1 cellular context compared by ENCODE assay signal in genomic region chr16:15573896-15574613, GRCh38.
A peak's percentile ranks its signal among the peaks of the same experiment; 100 is the strongest.
TF ChIP-seq lines count a peak whose summit lies in the region.

No MANE protein-coding gene starts in this region.

TF ChIP-seq in K562, 482 proteins besides CTCF, POLR2A, EP300 and RAD21 (continues in another document):
- peak; percentile 58 for TF ChIP-seq ZNF699 (CRISPR knock-in tag; IDR thresholded peaks at IDR 0.05; ENCODE audit: insufficient replicate concordance)
- peak; percentile 88 for TF ChIP-seq IRF9 (tag; IDR thresholded peaks at IDR 0.05)
- peak; percentile 73; the same call in 1 of the 2 replicates for TF ChIP-seq ZKSCAN8 (CRISPR knock-in tag; IDR thresholded peaks at IDR 0.05)
- peak; percentile 85 for TF ChIP-seq MTA3 (IDR thresholded peaks at IDR 0.05; ENCODE audit: borderline replicate concordance)
- 0 out of 2 replicates have a peak, but pooled peaks have one; percentile 4 for TF ChIP-seq ATF7 (IDR thresholded peaks at IDR 0.05)
- peak; percentile 82; the same call in 1 of the 2 replicates for TF ChIP-seq BCL6 (CRISPR knock-in tag; IDR thresholded peaks at IDR 0.05)
- TF ChIP-seq MGA (IDR thresholded peaks at IDR 0.05): peak; percentile 89
- TF ChIP-seq AFF1 (IDR thresholded peaks at IDR 0.05; ENCODE audit: low read depth in 1 of 2, partially characterized antibody in 2 of 2): peak; percentile 71 to 81
- peak; percentile 94 for TF ChIP-seq CHD2 (IDR thresholded peaks at IDR 0.05; ENCODE audit: low read depth, low read length)
- peak; percentile 98 for TF ChIP-seq KLF6 (CRISPR knock-in tag; IDR thresholded peaks at IDR 0.05; ENCODE audit: borderline replicate concordance)
- TF ChIP-seq ZNF592 (IDR thresholded peaks at IDR 0.05): peak; percentile 99
- TF ChIP-seq ZNF41 (CRISPR knock-in tag; conservative IDR thresholded peaks at IDR 0.05): peak; percentile 89
- peak; percentile 91 for TF ChIP-seq MECOM (CRISPR knock-in tag; IDR thresholded peaks at IDR 0.05)
- TF ChIP-seq CXXC5 (CRISPR knock-in tag; IDR thresholded peaks at IDR 0.05): peak; percentile 85
- peak; percentile 31 to 50; a peak in 2 of 4 replicates for TF ChIP-seq SRF (CRISPR knock-in tag; IDR thresholded peaks at IDR 0.05)
- 0 out of 2 replicates have a peak, but pooled peaks have one; percentile 50 for TF ChIP-seq IFI16 (CRISPR knock-in tag; IDR thresholded peaks at IDR 0.05)
- peak; percentile 70; the same call in 1 of the 2 replicates for TF ChIP-seq HDAC2 (IDR thresholded peaks at IDR 0.05)
- 0 out of 2 replicates have a peak, but pooled peaks have one; percentile 34 for TF ChIP-seq HMGXB4 (CRISPR knock-in tag; IDR thresholded peaks at IDR 0.05)
- TF ChIP-seq MTA1 (IDR thresholded peaks at IDR 0.05; ENCODE audit: borderline replicate concordance): 0 out of 2 replicates have a peak, but pooled peaks have one; percentile 54
- TF ChIP-seq E4F1 (CRISPR knock-in tag; IDR thresholded peaks at IDR 0.05; ENCODE audit: borderline replicate concordance): peak; percentile 69; the same call in 1 of the 2 replicates
- TF ChIP-seq TFAP4 (CRISPR knock-in tag; IDR thresholded peaks at IDR 0.05; ENCODE audit: borderline replicate concordance): peak; percentile 38; the same call in 1 of the 2 replicates
- peak; percentile 45 for TF ChIP-seq NEUROD1 (IDR thresholded peaks at IDR 0.05; ENCODE audit: borderline replicate concordance, low read depth, low read length, partially characterized antibody)
- TF ChIP-seq ZNF583 (CRISPR knock-in tag; IDR thresholded peaks at IDR 0.05): peak; percentile 96; the same call in 1 of the 2 replicates
- TF ChIP-seq KLF10 (CRISPR knock-in tag; IDR thresholded peaks at IDR 0.05): 0 out of 2 replicates have a peak, but pooled peaks have one; percentile 51
